1 cellular context compared by ENCODE assay signal in the genomic region with DNA sequence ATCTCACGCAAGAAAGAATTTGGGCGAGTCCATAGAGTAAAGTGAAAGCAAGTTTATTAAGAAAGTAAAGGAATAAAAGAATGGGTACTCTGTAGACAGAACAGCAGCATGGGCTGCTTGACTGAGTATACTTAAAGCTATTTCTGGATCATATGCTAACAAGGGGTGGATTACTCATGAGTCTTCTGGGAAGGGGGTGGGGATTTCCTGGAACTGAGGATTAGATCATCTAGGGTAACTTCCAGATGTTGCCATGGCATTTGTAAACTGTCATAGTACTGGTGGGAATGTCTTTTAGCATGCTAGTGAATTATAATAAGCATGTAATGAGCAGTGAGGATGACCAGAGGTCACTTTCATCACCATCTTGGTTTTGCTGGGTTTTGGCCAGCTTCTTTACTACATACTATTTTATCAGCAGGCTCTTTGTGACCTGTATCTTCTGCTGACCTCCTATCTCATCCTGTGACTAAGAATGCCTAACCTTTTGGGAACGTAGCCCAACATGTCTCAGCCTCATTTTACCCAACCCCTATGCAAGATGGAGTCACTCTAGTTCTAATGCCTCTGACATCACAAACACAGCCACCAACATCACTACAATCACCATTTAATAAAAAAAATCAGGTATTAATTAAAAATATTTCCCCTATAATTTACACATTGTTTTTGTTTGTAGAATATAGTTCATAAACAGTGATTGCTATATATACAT.
TF ChIP-seq lines count a peak whose summit lies in the region.

No MANE protein-coding gene starts in this region.

TF ChIP-seq in SK-N-SH treated with all-trans-retinoic acid at 6 μM for 48 hours, 23 proteins besides CTCF, POLR2A, EP300 and RAD21 (continued from another document):
- TF ChIP-seq ZFP3 (CRISPR knock-in tag; IDR thresholded peaks at IDR 0.05) (peak; percentile 37; the same call in 1 of the 2 replicates), ZNF70 (CRISPR knock-in tag; IDR thresholded peaks at IDR 0.05) (no peak)
